ENCODE assay signal across 1 cellular context in the genomic region with DNA sequence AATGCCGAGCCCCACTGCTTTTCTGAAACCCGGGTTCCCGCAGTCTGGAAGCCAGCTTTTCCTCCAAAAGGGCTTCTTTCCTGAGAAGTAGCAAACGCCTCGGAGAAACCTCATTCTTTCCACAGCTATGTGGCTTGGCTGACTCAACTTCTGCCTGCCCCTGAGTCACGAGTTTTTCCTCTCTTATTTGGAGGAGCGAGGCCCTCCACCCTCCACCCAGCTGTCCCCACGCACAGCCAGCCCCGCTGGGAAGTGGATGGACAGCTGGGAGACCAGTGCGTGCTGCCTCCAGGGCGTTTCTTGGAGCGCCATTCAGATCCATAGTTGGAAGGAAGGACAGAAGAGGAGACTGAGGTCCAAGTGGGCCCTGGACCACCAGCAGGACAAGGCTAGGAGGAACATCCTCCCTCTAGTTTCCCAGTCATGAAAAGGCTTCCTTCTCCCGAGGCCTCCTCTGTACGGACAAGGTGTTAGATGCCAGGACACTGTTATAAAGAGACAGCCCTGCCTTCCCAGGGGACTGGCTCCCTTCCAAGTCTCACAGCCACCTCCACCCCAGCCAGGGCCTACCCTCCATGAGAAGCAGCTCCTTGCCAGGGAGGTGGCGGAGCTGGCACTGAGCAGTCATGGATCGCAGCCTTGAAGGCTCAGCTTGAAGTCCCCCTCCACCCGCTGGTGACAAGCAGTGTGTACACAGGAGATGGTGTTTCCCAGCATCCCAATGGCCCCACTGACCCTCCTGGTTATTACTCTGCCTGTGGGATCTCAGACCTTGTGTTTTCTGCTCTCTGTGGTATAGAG.
TF ChIP-seq lines count a peak whose summit lies in the region.

No MANE protein-coding gene starts in this region.

TF ChIP-seq in K562, 482 proteins besides CTCF, POLR2A, EP300 and RAD21 (continued from another document and continues in another):
- TF ChIP-seq, protein P1, sequence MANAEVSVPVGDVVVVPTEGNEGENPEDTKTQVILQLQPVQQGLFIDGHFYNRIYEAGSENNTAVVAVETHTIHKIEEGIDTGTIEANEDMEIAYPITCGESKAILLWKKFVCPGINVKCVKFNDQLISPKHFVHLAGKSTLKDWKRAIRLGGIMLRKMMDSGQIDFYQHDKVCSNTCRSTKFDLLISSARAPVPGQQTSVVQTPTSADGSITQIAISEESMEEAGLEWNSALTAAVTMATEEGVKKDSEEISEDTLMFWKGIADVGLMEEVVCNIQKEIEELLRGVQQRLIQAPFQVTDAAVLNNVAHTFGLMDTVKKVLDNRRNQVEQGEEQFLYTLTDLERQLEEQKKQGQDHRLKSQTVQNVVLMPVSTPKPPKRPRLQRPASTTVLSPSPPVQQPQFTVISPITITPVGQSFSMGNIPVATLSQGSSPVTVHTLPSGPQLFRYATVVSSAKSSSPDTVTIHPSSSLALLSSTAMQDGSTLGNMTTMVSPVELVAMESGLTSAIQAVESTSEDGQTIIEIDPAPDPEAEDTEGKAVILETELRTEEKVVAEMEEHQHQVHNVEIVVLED (CRISPR knock-in tag; IDR thresholded peaks at IDR 0.05) = no peak
- TF ChIP-seq ZNF445 (CRISPR knock-in tag; IDR thresholded peaks at IDR 0.05; ENCODE audit: low read depth) = no peak
- TF ChIP-seq SREBF2 (CRISPR knock-in tag; IDR thresholded peaks at IDR 0.05) = no peak
- 0 out of 2 replicates have a peak, but pooled peaks have one; percentile 13 for TF ChIP-seq ZNF324 (CRISPR knock-in tag; IDR thresholded peaks at IDR 0.05)
- no peak for TF ChIP-seq ZNF3 (CRISPR knock-in tag; IDR thresholded peaks at IDR 0.05)
- TF ChIP-seq POLR2G (IDR thresholded peaks at IDR 0.05; ENCODE audit: low read depth, low read length) = no peak
- TF ChIP-seq, protein P2, sequence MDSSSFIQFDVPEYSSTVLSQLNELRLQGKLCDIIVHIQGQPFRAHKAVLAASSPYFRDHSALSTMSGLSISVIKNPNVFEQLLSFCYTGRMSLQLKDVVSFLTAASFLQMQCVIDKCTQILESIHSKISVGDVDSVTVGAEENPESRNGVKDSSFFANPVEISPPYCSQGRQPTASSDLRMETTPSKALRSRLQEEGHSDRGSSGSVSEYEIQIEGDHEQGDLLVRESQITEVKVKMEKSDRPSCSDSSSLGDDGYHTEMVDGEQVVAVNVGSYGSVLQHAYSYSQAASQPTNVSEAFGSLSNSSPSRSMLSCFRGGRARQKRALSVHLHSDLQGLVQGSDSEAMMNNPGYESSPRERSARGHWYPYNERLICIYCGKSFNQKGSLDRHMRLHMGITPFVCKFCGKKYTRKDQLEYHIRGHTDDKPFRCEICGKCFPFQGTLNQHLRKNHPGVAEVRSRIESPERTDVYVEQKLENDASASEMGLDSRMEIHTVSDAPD (CRISPR knock-in tag; IDR thresholded peaks at IDR 0.05) = no peak
- TF ChIP-seq LCOR (CRISPR knock-in tag; IDR thresholded peaks at IDR 0.05) = no peak
- no peak for TF ChIP-seq DDX20 (tag; IDR thresholded peaks at IDR 0.05; ENCODE audit: low read depth)
- TF ChIP-seq IFI16 (CRISPR knock-in tag; IDR thresholded peaks at IDR 0.05) = no peak
- TF ChIP-seq, protein P3, sequence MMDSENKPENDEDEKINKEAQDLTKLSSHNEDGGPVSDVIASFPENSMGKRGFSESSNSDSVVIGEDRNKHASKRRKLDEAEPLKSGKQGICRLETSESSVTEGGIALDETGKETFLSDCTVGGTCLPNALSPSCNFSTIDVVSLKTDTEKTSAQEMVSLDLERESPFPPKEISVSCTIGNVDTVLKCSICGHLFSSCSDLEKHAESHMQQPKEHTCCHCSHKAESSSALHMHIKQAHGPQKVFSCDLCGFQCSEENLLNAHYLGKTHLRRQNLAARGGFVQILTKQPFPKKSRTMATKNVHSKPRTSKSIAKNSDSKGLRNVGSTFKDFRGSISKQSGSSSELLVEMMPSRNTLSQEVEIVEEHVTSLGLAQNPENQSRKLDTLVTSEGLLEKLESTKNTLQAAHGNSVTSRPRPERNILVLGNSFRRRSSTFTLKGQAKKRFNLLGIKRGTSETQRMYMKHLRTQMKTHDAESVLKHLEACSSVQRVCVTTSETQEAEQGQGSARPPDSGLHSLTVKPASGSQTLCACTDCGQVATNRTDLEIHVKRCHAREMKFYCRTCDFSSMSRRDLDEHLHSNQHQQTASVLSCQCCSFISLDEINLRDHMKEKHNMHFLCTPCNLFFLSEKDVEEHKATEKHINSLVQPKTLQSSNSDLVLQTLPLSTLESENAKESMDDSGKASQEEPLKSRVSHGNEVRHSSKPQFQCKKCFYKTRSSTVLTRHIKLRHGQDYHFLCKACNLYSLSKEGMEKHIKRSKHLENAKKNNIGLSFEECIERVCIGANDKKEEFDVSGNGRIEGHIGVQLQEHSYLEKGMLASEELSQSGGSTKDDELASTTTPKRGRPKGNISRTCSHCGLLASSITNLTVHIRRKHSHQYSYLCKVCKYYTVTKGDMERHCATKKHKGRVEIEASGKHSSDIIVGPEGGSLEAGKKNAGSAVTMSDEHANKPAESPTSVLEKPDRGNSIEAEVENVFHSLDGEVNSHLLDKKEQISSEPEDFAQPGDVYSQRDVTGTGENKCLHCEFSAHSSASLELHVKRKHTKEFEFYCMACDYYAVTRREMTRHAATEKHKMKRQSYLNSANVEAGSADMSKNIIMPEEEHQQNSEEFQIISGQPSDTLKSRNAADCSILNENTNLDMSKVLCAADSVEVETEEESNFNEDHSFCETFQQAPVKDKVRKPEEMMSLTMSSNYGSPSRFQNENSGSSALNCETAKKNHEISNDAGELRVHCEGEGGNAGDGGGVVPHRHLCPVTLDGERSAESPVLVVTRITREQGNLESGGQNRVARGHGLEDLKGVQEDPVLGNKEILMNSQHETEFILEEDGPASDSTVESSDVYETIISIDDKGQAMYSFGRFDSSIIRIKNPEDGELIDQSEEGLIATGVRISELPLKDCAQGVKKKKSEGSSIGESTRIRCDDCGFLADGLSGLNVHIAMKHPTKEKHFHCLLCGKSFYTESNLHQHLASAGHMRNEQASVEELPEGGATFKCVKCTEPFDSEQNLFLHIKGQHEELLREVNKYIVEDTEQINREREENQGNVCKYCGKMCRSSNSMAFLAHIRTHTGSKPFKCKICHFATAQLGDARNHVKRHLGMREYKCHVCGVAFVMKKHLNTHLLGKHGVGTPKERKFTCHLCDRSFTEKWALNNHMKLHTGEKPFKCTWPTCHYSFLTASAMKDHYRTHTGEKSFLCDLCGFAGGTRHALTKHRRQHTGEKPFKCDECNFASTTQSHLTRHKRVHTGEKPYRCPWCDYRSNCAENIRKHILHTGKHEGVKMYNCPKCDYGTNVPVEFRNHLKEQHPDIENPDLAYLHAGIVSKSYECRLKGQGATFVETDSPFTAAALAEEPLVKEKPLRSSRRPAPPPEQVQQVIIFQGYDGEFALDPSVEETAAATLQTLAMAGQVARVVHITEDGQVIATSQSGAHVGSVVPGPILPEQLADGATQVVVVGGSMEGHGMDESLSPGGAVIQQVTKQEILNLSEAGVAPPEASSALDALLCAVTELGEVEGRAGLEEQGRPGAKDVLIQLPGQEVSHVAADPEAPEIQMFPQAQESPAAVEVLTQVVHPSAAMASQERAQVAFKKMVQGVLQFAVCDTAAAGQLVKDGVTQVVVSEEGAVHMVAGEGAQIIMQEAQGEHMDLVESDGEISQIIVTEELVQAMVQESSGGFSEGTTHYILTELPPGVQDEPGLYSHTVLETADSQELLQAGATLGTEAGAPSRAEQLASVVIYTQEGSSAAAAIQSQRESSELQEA (IDR thresholded peaks at IDR 0.05; ENCODE audit: low read depth) = no peak
- TF ChIP-seq ZFX (CRISPR knock-in tag; IDR thresholded peaks at IDR 0.05) = peak; percentile 64
- no peak for TF ChIP-seq ZNF77 (CRISPR knock-in tag; IDR thresholded peaks at IDR 0.05)
- no peak for TF ChIP-seq HNRNPH1 (optimal IDR thresholded peaks at IDR 0.05; ENCODE audit: low read depth, low read length)
- TF ChIP-seq GATA2 (CRISPR knock-in tag; IDR thresholded peaks at IDR 0.05) = no peak
- TF ChIP-seq, protein P4, sequence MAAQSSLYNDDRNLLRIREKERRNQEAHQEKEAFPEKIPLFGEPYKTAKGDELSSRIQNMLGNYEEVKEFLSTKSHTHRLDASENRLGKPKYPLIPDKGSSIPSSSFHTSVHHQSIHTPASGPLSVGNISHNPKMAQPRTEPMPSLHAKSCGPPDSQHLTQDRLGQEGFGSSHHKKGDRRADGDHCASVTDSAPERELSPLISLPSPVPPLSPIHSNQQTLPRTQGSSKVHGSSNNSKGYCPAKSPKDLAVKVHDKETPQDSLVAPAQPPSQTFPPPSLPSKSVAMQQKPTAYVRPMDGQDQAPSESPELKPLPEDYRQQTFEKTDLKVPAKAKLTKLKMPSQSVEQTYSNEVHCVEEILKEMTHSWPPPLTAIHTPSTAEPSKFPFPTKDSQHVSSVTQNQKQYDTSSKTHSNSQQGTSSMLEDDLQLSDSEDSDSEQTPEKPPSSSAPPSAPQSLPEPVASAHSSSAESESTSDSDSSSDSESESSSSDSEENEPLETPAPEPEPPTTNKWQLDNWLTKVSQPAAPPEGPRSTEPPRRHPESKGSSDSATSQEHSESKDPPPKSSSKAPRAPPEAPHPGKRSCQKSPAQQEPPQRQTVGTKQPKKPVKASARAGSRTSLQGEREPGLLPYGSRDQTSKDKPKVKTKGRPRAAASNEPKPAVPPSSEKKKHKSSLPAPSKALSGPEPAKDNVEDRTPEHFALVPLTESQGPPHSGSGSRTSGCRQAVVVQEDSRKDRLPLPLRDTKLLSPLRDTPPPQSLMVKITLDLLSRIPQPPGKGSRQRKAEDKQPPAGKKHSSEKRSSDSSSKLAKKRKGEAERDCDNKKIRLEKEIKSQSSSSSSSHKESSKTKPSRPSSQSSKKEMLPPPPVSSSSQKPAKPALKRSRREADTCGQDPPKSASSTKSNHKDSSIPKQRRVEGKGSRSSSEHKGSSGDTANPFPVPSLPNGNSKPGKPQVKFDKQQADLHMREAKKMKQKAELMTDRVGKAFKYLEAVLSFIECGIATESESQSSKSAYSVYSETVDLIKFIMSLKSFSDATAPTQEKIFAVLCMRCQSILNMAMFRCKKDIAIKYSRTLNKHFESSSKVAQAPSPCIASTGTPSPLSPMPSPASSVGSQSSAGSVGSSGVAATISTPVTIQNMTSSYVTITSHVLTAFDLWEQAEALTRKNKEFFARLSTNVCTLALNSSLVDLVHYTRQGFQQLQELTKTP (IDR thresholded peaks at IDR 0.05; ENCODE audit: low read depth in 1 of 2, partially characterized antibody in 2 of 2) = peak in 1 of 2 experiments; percentile 44
- TF ChIP-seq DNMT1 (IDR thresholded peaks at IDR 0.05) = no peak
- no peak for TF ChIP-seq HNRNPL (IDR thresholded peaks at IDR 0.05; ENCODE audit: low read depth, low read length)
- TF ChIP-seq, protein P5, sequence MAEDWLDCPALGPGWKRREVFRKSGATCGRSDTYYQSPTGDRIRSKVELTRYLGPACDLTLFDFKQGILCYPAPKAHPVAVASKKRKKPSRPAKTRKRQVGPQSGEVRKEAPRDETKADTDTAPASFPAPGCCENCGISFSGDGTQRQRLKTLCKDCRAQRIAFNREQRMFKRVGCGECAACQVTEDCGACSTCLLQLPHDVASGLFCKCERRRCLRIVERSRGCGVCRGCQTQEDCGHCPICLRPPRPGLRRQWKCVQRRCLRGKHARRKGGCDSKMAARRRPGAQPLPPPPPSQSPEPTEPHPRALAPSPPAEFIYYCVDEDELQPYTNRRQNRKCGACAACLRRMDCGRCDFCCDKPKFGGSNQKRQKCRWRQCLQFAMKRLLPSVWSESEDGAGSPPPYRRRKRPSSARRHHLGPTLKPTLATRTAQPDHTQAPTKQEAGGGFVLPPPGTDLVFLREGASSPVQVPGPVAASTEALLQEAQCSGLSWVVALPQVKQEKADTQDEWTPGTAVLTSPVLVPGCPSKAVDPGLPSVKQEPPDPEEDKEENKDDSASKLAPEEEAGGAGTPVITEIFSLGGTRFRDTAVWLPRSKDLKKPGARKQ (CRISPR knock-in tag; IDR thresholded peaks at IDR 0.05) = no peak
- TF ChIP-seq MCM3 (IDR thresholded peaks at IDR 0.05) = no peak
- TF ChIP-seq NFXL1 (CRISPR knock-in tag; IDR thresholded peaks at IDR 0.05) = 0 out of 2 replicates have a peak, but pooled peaks have one; percentile 15
- TF ChIP-seq, protein P6, sequence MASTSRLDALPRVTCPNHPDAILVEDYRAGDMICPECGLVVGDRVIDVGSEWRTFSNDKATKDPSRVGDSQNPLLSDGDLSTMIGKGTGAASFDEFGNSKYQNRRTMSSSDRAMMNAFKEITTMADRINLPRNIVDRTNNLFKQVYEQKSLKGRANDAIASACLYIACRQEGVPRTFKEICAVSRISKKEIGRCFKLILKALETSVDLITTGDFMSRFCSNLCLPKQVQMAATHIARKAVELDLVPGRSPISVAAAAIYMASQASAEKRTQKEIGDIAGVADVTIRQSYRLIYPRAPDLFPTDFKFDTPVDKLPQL (IDR thresholded peaks at IDR 0.05; ENCODE audit: extremely low read depth, insufficient read length) = no peak
- TF ChIP-seq SMARCC2 (IDR thresholded peaks at IDR 0.05; ENCODE audit: low read depth) = 0 out of 2 replicates have a peak, but pooled peaks have one; percentile 38
- TF ChIP-seq PHB2 (IDR thresholded peaks at IDR 0.05; ENCODE audit: low read depth) = no peak
- TF ChIP-seq HLTF (IDR thresholded peaks at IDR 0.05) = no peak
- TF ChIP-seq ZNF589 (CRISPR knock-in tag; IDR thresholded peaks at IDR 0.05; ENCODE audit: low read depth) = peak; percentile 47; the same call in 1 of the 2 replicates
- TF ChIP-seq ELF2 (CRISPR knock-in tag; IDR thresholded peaks at IDR 0.05) = no peak
- TF ChIP-seq TCF7 (IDR thresholded peaks at IDR 0.05; ENCODE audit: borderline replicate concordance) = no peak
- TF ChIP-seq, protein P7, sequence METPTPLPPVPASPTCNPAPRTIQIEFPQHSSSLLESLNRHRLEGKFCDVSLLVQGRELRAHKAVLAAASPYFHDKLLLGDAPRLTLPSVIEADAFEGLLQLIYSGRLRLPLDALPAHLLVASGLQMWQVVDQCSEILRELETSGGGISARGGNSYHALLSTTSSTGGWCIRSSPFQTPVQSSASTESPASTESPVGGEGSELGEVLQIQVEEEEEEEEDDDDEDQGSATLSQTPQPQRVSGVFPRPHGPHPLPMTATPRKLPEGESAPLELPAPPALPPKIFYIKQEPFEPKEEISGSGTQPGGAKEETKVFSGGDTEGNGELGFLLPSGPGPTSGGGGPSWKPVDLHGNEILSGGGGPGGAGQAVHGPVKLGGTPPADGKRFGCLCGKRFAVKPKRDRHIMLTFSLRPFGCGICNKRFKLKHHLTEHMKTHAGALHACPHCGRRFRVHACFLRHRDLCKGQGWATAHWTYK (CRISPR knock-in tag; IDR thresholded peaks at IDR 0.05) = peak; percentile 66
- TF ChIP-seq SRSF3 (IDR thresholded peaks at IDR 0.05; ENCODE audit: insufficient read depth, low read length) = no peak
- TF ChIP-seq HDAC2 (IDR thresholded peaks at IDR 0.05) = no peak
- TF ChIP-seq TAF7 (tag; IDR thresholded peaks at IDR 0.05) = no peak
- no peak for TF ChIP-seq GABPB2 (CRISPR knock-in tag; conservative IDR thresholded peaks at IDR 0.05)
- TF ChIP-seq RBM22 (IDR thresholded peaks at IDR 0.05; ENCODE audit: low read depth, low read length, poor library complexity, severe bottlenecking) = no peak
- no peak for TF ChIP-seq ZNF316 (IDR thresholded peaks at IDR 0.05)
- no peak for TF ChIP-seq NR2C2 (CRISPR knock-in tag; IDR thresholded peaks at IDR 0.05)
- peak; percentile 16; the same call in 1 of the 2 replicates for TF ChIP-seq NR2C2 (tag; IDR thresholded peaks at IDR 0.05)
- TF ChIP-seq GTF2E2 (tag; IDR thresholded peaks at IDR 0.05) = no peak
- TF ChIP-seq ILK (tag; IDR thresholded peaks at IDR 0.05; ENCODE audit: borderline replicate concordance, low read depth) = no peak
- TF ChIP-seq FOXK2 (conservative IDR thresholded peaks at IDR 0.05 in 1 of 2, IDR thresholded peaks at IDR 0.05 in 1 of 2; ENCODE audit: low read depth in 2 of 2) = no peak
- TF ChIP-seq SMARCA4 (IDR thresholded peaks at IDR 0.05) = peak; percentile 57; the same call in 1 of the 2 replicates
